28 cellular contexts compared by ENCODE assay signal in the genomic region with DNA sequence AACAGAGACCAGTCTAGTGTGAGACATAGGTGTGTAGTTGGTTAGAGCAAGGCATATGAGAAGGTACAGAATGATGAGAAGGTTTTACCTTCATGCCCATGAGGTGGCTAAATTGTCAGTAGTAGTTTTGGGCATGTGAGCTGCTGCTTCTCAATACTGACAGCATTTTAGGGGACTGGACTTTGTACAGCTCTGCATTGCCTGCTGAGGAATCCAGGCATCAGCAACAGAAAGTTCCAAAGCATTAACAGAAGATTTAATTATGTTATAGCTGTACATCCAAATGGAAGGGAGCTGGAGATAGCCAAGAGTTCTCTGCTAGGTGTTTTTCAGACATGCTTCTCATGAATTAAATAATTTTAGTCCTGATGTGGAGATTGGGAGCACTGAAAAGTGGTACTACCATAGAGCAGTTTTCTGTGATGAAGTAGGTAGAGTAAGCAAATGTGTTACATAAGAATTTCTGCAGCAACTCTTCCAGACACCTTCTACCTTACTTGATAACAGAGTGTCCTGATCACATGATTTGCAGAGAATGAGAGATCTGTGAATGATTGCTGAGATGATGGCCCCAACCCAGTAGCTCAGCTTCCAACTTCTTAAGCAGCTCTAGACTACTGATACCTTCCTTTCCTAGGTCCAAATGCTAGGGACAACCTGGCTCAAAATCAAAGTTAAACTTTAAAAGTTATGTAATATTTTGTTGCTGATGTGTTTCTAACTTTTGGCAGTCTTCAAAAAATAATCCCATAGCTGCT. TPM values are rescaled to one million over a fixed set of nuclear protein-coding genes. Genes with fewer than 3 reads are reported as not detected.
DNase-seq lines count a peak whose midpoint lies in the region; ATAC-seq, FAIRE-seq and TF ChIP-seq lines count a peak whose summit lies in the region.
"Had no signal": no experiment of that assay in that cellular context is flagged by ENCODE, and none has a peak within 500 bp of the region (broad histone marks: within the 10 kb centered on the region; RNA-seq: fewer than 3 reads in every experiment).

No MANE protein-coding gene starts in this region.

- FAIRE-seq in RCC 7860 (lab: Jason Lieb, UNC): peak; percentile 49

- H3K36me3 Mint-ChIP-seq in nephron (ENCODE audit: low read depth): no peaks in the 10 kb centered on the region
- no peaks in the 10 kb centered on the region for H3K36me3 Mint-ChIP-seq in activated naive CD4-positive, alpha-beta T cell treated with anti-CD3 and anti-CD28 coated beads, Interleukin-2, amount 50 U/mL, for 72 hours
- H3K36me3 Mint-ChIP-seq: neural progenitor cell had no signal

- H3K4me3 Mint-ChIP-seq in nephron: no peak overlapping the region
- H3K4me3 Mint-ChIP-seq: activated naive CD8-positive, alpha-beta T cell treated with anti-CD3 and anti-CD28 coated beads, Interleukin-2, amount 10 ng/mL, durations not matched to agents 7 days and 5 days; CD4-positive, alpha-beta T cell; neural progenitor cell had no signal

- H3K27me3 Mint-ChIP-seq in nephron (ENCODE audit: low read depth): no peaks in the 10 kb centered on the region
- H3K27me3 Mint-ChIP-seq: activated naive CD8-positive, alpha-beta T cell treated with anti-CD3 and anti-CD28 coated beads, Interleukin-2, amount 10 ng/mL, durations not matched to agents 7 days and 5 days; CD4-positive, alpha-beta T cell had no signal

- DNase-seq in RCC 7860 (ENCODE audit: low spot score) (no peak), kidney tubule cell (ENCODE audit: low spot score) (peak; percentile 70), NCI-H2227 (lab: John Stamatoyannopoulos, UW; ENCODE audit: unreplicated experiment) (no peak)
- DNase-seq in activated naive CD4-positive, alpha-beta T cell treated with anti-CD3 and anti-CD28 coated beads, Interleukin-2, amount 50 U/mL, for 72 hours (ENCODE audit: low spot score in 2 of 2): no peak
- no peak for DNase-seq in activated CD4-positive, alpha-beta T cell treated with anti-CD3 and anti-CD28 coated beads, Interleukin-2, amount 50 U/mL, for 48 hours
- DNase-seq: activated CD4-positive, alpha-beta T cell treated with anti-CD3 and anti-CD28 coated beads for 48 hours; activated CD8-positive, alpha-beta memory T cell treated with anti-CD3 and anti-CD28 coated beads for 24 hours; activated effector memory CD4-positive, alpha-beta T cell treated with Interleukin-2 at 50 U/mL for 16 hours; activated naive CD8-positive, alpha-beta T cell treated with anti-CD3 and anti-CD28 coated beads, Interleukin-2, amount 10 ng/mL, durations not matched to agents 7 days and 5 days; activated T-cell treated with anti-CD3 and anti-CD28 coated beads for 4 hours; CD4-positive, alpha-beta T cell; effector memory CD4-positive, alpha-beta T cell; glutamatergic neuron; mammary epithelial cell; NCI-H1436; NCI-H2081; NCI-H345; NCI-H69; posterior cingulate gyrus; right cardiac atrium; SHP77; stimulated activated CD4-positive, alpha-beta T cell treated with anti-CD3 and anti-CD28 coated beads, Interleukin-1b, Interleukin-23, amount 100 ng/mL, for 48 hours; stimulated activated naive CD4-positive, alpha-beta T cell treated with Interleukin-2 at 50 U/mL for 16 hours; T-helper 9 cell had no signal

- peaks cover 18% of the 10 kb centered on the region for H3K4me1 Mint-ChIP-seq in nephron
- H3K4me1 Mint-ChIP-seq: activated naive CD8-positive, alpha-beta T cell treated with anti-CD3 and anti-CD28 coated beads, Interleukin-2, amount 10 ng/mL, durations not matched to agents 7 days and 5 days; neural progenitor cell had no signal

- peak overlapping the region in 2 of 3 experiments; percentile 1 to 28 for H3K27ac Mint-ChIP-seq in nephron
- no peak overlapping the region for H3K27ac Mint-ChIP-seq in activated naive CD4-positive, alpha-beta T cell treated with anti-CD3 and anti-CD28 coated beads, Interleukin-2, amount 50 U/mL, for 72 hours
- H3K27ac Mint-ChIP-seq: activated naive CD8-positive, alpha-beta T cell treated with anti-CD3 and anti-CD28 coated beads, Interleukin-2, amount 10 ng/mL, durations not matched to agents 7 days and 5 days; CD4-positive, alpha-beta T cell; neural progenitor cell had no signal

- H3K9me3 Mint-ChIP-seq in nephron: no peaks in the 10 kb centered on the region
- H3K9me3 Mint-ChIP-seq in activated naive CD4-positive, alpha-beta T cell treated with anti-CD3 and anti-CD28 coated beads, Interleukin-2, amount 50 U/mL, for 72 hours: no peaks in the 10 kb centered on the region
- H3K9me3 Mint-ChIP-seq: activated naive CD8-positive, alpha-beta T cell treated with anti-CD3 and anti-CD28 coated beads, Interleukin-2, amount 10 ng/mL, durations not matched to agents 7 days and 5 days; CD4-positive, alpha-beta T cell; neural progenitor cell had no signal

- ATAC-seq in GM18511 (IDR thresholded peaks at IDR 0.05; ENCODE audit: unreplicated experiment) (peak; percentile 79), HG03469 (IDR thresholded peaks at IDR 0.05; ENCODE audit: unreplicated experiment) (no peak)
- no peak for ATAC-seq in activated naive CD4-positive, alpha-beta T cell treated with anti-CD3 and anti-CD28 coated beads, Interleukin-2, amount 50 U/mL, for 72 hours

- TF ChIP-seq CTCF in nephron (IDR thresholded peaks at IDR 0.05; ENCODE audit: unreplicated experiment in 3 of 3): no peak

RNA-seq across cellular contexts. Expression of a gene that starts 30.4 kb away (rescaled TPM):
- 10 to 100 TPM; 15.5 to 26.4 TPM for total RNA-seq in activated naive CD4-positive, alpha-beta T cell treated with anti-CD3 and anti-CD28 coated beads, Interleukin-2, amount 50 U/mL, for 72 hours

Comparison
In these comparisons a context has a peak if more than half of its experiments do, and no peak if none do; other contexts are left out.
1. H3K27ac Mint-ChIP-seq: peak in nephron (2 of 3); none in activated naive CD4-positive, alpha-beta T cell treated with anti-CD3 and anti-CD28 coated beads, Interleukin-2, amount 50 U/mL, for 72 hours (0 of 2).